13 cellular contexts compared by ENCODE assay signal in genomic region chr10:86211691-86212390, GRCh38.
DNase-seq lines count a peak whose midpoint lies in the region; ATAC-seq and TF ChIP-seq lines count a peak whose summit lies in the region.
"Had no signal": no experiment of that assay in that cellular context is flagged by ENCODE, and none has a peak within 500 bp of the region (broad histone marks: within the 10 kb centered on the region; RNA-seq: fewer than 3 reads in every experiment).

No MANE protein-coding gene starts in this region.

- no peaks in the 10 kb centered on the region for H3K79me1 ChIP-seq in neuronal stem cell (ENCODE audit: low read depth, low read length)

- H3K27ac Mint-ChIP-seq in endodermal cell = no peak overlapping the region
- H3K27ac Mint-ChIP-seq: CD14-positive monocyte; CD8-positive, alpha-beta T cell had no signal

- no peak overlapping the region for H2BK5ac ChIP-seq in neuronal stem cell (ENCODE audit: low read length)

- no peak overlapping the region for H3K23ac ChIP-seq in neuronal stem cell (ENCODE audit: low read depth, low read length, poor library complexity)

- H3K4me2 ChIP-seq in neuronal stem cell (ENCODE audit: insufficient read depth, low read length, poor library complexity, severe bottlenecking) = no peak overlapping the region
- H3K4me2 ChIP-seq: A549 had no signal

- H3K4me1 Mint-ChIP-seq in endodermal cell = no peaks in the 10 kb centered on the region
- H3K4me1 Mint-ChIP-seq: CD14-positive monocyte had no signal

- no peak overlapping the region for H2AFZ ChIP-seq in neuronal stem cell (ENCODE audit: low read length)

- H3K27me3 ChIP-seq in endodermal cell (ENCODE audit: control insufficient read depth, insufficient read depth, low read length, poor library complexity, severe bottlenecking) (no peaks in the 10 kb centered on the region), neuronal stem cell (ENCODE audit: control insufficient read depth in 3 of 3, insufficient read depth in 3 of 3, low read depth in 1 of 3, low read length in 3 of 3) (no peaks in the 10 kb centered on the region)

- DNase-seq in endodermal cell = peak; percentile 63
- no peak for DNase-seq in neuronal stem cell (ENCODE audit: low spot score)
- DNase-seq in stimulated activated CD4-positive, alpha-beta T cell treated with anti-CD3 and anti-CD28 coated beads, Interleukin-15, amount 100 ng/mL, for 24 hours = no peak
- DNase-seq: CD8-positive, alpha-beta T cell; COR-L47; DMS153; DMS79 treated with DMSO at 0.1 percent for 48 hours; EL had no signal

- TF ChIP-seq CTCF in HEK293 (tag by site-specific recombination; IDR thresholded peaks at IDR 0.05) = no peak
- TF ChIP-seq CTCF in endodermal cell (conservative IDR thresholded peaks at IDR 0.05) = peak; percentile 46

- H2BK120ac ChIP-seq in neuronal stem cell (ENCODE audit: low read depth, low read length) = no peak overlapping the region

- H3K36me3 Mint-ChIP-seq in endodermal cell (ENCODE audit: low read depth) = no peaks in the 10 kb centered on the region
- H3K36me3 Mint-ChIP-seq: CD14-positive monocyte; CD8-positive, alpha-beta T cell had no signal

- POLR2A ChIA-PET in HEK293 (lab: Yijun Ruan, JAX) = no interaction called here

- ATAC-seq in GM19452 (IDR thresholded peaks at IDR 0.05; ENCODE audit: unreplicated experiment) (no peak), HG02642 (IDR thresholded peaks at IDR 0.05; ENCODE audit: poor library complexity, unreplicated experiment) (no peak)
- ATAC-seq: CD8-positive, alpha-beta T cell had no signal

- H3K27me3 Mint-ChIP-seq in endodermal cell (ENCODE audit: insufficient read depth) = peaks cover 3% of the 10 kb centered on the region

- H3K9ac ChIP-seq in endodermal cell (ENCODE audit: extremely low read depth, low read length, poor library complexity, severe bottlenecking) (no peak overlapping the region), neuronal stem cell (ENCODE audit: low read depth, low read length, poor library complexity) (no peak overlapping the region)

- H2BK12ac ChIP-seq in neuronal stem cell (ENCODE audit: low read length) = no peak overlapping the region

- H3K36me3 ChIP-seq in HEK293 (ENCODE audit: control insufficient read depth in 2 of 2, insufficient read depth in 1 of 2, low read length in 2 of 2) (no peaks in the 10 kb centered on the region), endodermal cell (ENCODE audit: control insufficient read depth, insufficient read depth, low read length) (no peaks in the 10 kb centered on the region), neuronal stem cell (replicated peaks in 1 of 2; ENCODE audit: control insufficient read depth in 2 of 2, insufficient read depth in 2 of 2, low read length in 2 of 2) (no peaks in the 10 kb centered on the region)

- H3K4me3 ChIP-seq in HEK293 (ENCODE audit: low read depth, low read length) (no peak overlapping the region), endodermal cell (ENCODE audit: low read length) (no peak overlapping the region), neuronal stem cell (ENCODE audit: low read length in 2 of 2) (no peak overlapping the region)
- H3K4me3 ChIP-seq: A549 had no signal

- H3K27ac ChIP-seq in HEK293 (ENCODE audit: extremely low read depth, low read depth, low read length) (no peak overlapping the region), endodermal cell (ENCODE audit: low read depth, low read length) (no peak overlapping the region), neuronal stem cell (replicated peaks; ENCODE audit: low read length) (no peak overlapping the region)
- H3K27ac ChIP-seq: A549 had no signal

- no peak overlapping the region for H2BK15ac ChIP-seq in neuronal stem cell (ENCODE audit: low read length)

- H3K4me1 ChIP-seq in HEK293 (ENCODE audit: control insufficient read depth, insufficient read depth, low read length) (no peaks in the 10 kb centered on the region), endodermal cell (ENCODE audit: control insufficient read depth, insufficient read depth, low read length) (no peaks in the 10 kb centered on the region), neuronal stem cell (ENCODE audit: control insufficient read depth in 2 of 2, insufficient read depth in 1 of 2, low read depth in 1 of 2, low read length in 2 of 2) (peaks cover 0 to 1% of the 10 kb centered on the region in 2 donors)
- H3K4me1 ChIP-seq: A549 had no signal

- H3K9me3 ChIP-seq in HEK293 (ENCODE audit: control insufficient read depth, insufficient read depth, low read depth, low read length) (no peaks in the 10 kb centered on the region), endodermal cell (ENCODE audit: control insufficient read depth, low read length) (no peaks in the 10 kb centered on the region), neuronal stem cell (replicated peaks in 1 of 2; ENCODE audit: control insufficient read depth in 2 of 2, insufficient read depth in 1 of 2, low read depth in 1 of 2, low read length in 2 of 2) (no peaks in the 10 kb centered on the region)
- H3K9me3 ChIP-seq: A549 had no signal

- H3K4me3 Mint-ChIP-seq in endodermal cell = no peak overlapping the region
- H3K4me3 Mint-ChIP-seq: CD14-positive monocyte; CD8-positive, alpha-beta T cell had no signal

- H4K8ac ChIP-seq in neuronal stem cell (ENCODE audit: low read depth, low read length) = no peak overlapping the region

- H3K14ac ChIP-seq in neuronal stem cell (ENCODE audit: low read length) = no peak overlapping the region

- H3K18ac ChIP-seq in neuronal stem cell (ENCODE audit: low read length) = no peak overlapping the region

- H3K9me3 Mint-ChIP-seq in endodermal cell = no peaks in the 10 kb centered on the region
- H3K9me3 Mint-ChIP-seq: CD14-positive monocyte; CD8-positive, alpha-beta T cell had no signal

- H4K91ac ChIP-seq in neuronal stem cell (ENCODE audit: low read depth, low read length, poor library complexity) = no peak overlapping the region

- H2AK5ac ChIP-seq in neuronal stem cell (ENCODE audit: low read depth, low read length) = peak overlapping the region; percentile 37

- 85 to 90% methylated on average over 4 to 8 of the region's 8 CpGs for WGBS in endodermal cell (ENCODE audit: insufficient coverage in 1 of 2, insufficient read length in 1 of 2), 2 experiments
- no CpG with 5 or more reads among the region's 8 CpGs for WGBS in neuronal stem cell (ENCODE audit: extremely low coverage in 2 of 2, insufficient read length in 2 of 2, insufficient replicate concordance in 1 of 2), 2 donors

- no peak overlapping the region for H3K4ac ChIP-seq in neuronal stem cell (ENCODE audit: low read length)

- CTCF ChIA-PET in HEK293 (lab: Yijun Ruan, JAX) = no interaction called here

TF ChIP-seq in HEK293, 187 proteins besides CTCF, POLR2A, EP300 and RAD21:
- TF ChIP-seq ZNF610 (tag by site-specific recombination; IDR thresholded peaks at IDR 0.05; ENCODE audit: borderline replicate concordance) (no peak), ZFP41 (tag by site-specific recombination; IDR thresholded peaks at IDR 0.05; ENCODE audit: borderline replicate concordance) (no peak), ZNF26 (tag by site-specific recombination; IDR thresholded peaks at IDR 0.05) (no peak), ZNF211 (tag by site-specific recombination; IDR thresholded peaks at IDR 0.05; ENCODE audit: low read depth) (no peak), ZNF837 (tag by site-specific recombination; IDR thresholded peaks at IDR 0.05) (no peak), ZNF768 (tag by site-specific recombination; IDR thresholded peaks at IDR 0.05) (peak; percentile 33; the same call in 1 of the 2 replicates)
TF ChIP-seq in HEK293: peak in this region for 1.
